8 cellular contexts compared by ENCODE assay signal in genomic region chr3:16513141-16514020, GRCh38. TPM values are rescaled to one million over a fixed set of nuclear protein-coding genes. Genes with fewer than 3 reads are reported as not detected.
DNase-seq lines count a peak whose midpoint lies in the region; ATAC-seq and TF ChIP-seq lines count a peak whose summit lies in the region.

Gene RFTN1 (minus strand): TSS chr3:16513699. CDS start chr3:16493869, 19,830 bp downstream.

- ATAC-seq in right lobe of liver (peak; percentile 28 to 52 (median 49)), HG02678 (IDR thresholded peaks at IDR 0.05; ENCODE audit: unreplicated experiment) (no peak), GM21423 (IDR thresholded peaks at IDR 0.05; ENCODE audit: unreplicated experiment) (no peak)

- no peaks in the 10 kb centered on the region for H3K9me2 ChIP-seq in MM.1S (replicated peaks; ENCODE audit: insufficient read depth, low read length)

- 0% methylated on average over 8 of the region's 92 CpGs for WGBS in right lobe of liver (ENCODE audit: insufficient coverage, low coverage, low lambda C conversion rate, missing lambda C conversion rate)

- DNase-seq in GM03348 (ENCODE audit: low spot score) (peak; percentile 87), MM.1S (peak; percentile 19), dedifferentiated amniotic fluid mesenchymal stem cell (ENCODE audit: extremely low spot score) (peak; percentile 41), right lobe of liver (peak; percentile 52 to 67 (median 65))
- DNase-seq in activated CD4-positive, alpha-beta T cell treated with anti-CD3 and anti-CD28 coated beads for 48 hours = peak; percentile 70
- peak; percentile 36 to 39 for DNase-seq in stimulated activated CD4-positive, alpha-beta T cell treated with anti-CD3 and anti-CD28 coated beads, Interleukin-4, amount 100 ng/mL, for 48 hours (ENCODE audit: low read depth in 2 of 2)

- peak within 1 kb of the TSS; percentile 69 for H3K4me3 ChIP-seq in MM.1S (ENCODE audit: low read length)
- H3K4me3 ChIP-seq in right lobe of liver = peak within 1 kb of the TSS; percentile 68 to 78 (median 75)

- H3K4me1 ChIP-seq in MM.1S (ENCODE audit: low read length) (no peaks in the 10 kb centered on the region), right lobe of liver (peaks cover 0 to 34% (median 13%) of the 10 kb centered on the region in 4 donors)

- no peaks in the 10 kb centered on the region for H4K20me1 ChIP-seq in MM.1S (ENCODE audit: insufficient read depth, low read length)

- peak; percentile 56 for TF ChIP-seq POLR2A in right lobe of liver (IDR thresholded peaks at IDR 0.05)

- peak within 1 kb of the TSS; percentile 95 for H3K4me2 ChIP-seq in MM.1S (ENCODE audit: low read depth, low read length)

- H2AFZ ChIP-seq in MM.1S (ENCODE audit: low read length) = peak within 1 kb of the TSS; percentile 77

- H3K27ac ChIP-seq in MM.1S (ENCODE audit: low read length) (no peak within 1 kb of the TSS), right lobe of liver (peak within 1 kb of the TSS; percentile 75 to 80 (median 79))

- no peaks in the 10 kb centered on the region for H3K79me2 ChIP-seq in MM.1S (ENCODE audit: low read length)

- no peaks in the 10 kb centered on the region for H3F3A ChIP-seq in MM.1S (ENCODE audit: insufficient read depth, low read length)

- H3K9ac ChIP-seq in MM.1S (ENCODE audit: low read length) = no peak within 1 kb of the TSS

- H3K9me3 ChIP-seq in MM.1S (replicated peaks; ENCODE audit: insufficient read depth, low read length) = no peaks in the 10 kb centered on the region
- H3K9me3 ChIP-seq in right lobe of liver = no peaks in the 10 kb centered on the region

- intact Hi-C loops in right lobe of liver (cut with DNase I) = no loop called here

- H3K36me3 ChIP-seq in MM.1S (replicated peaks; ENCODE audit: insufficient read depth, low read length) (no peaks in the 10 kb centered on the region), right lobe of liver (no peaks in the 10 kb centered on the region)

- TF ChIP-seq CTCF in MM.1S (IDR thresholded peaks at IDR 0.05; ENCODE audit: low read length) (no peak), right lobe of liver (IDR thresholded peaks at IDR 0.05) (no peak)

- H3K27me3 ChIP-seq in MM.1S (replicated peaks; ENCODE audit: insufficient read depth, low read length) = peaks cover 5% of the 10 kb centered on the region; the same call in 1 of the 2 replicates
- no peaks in the 10 kb centered on the region for H3K27me3 ChIP-seq in right lobe of liver

RNA-seq across cellular contexts. Expression of gene RFTN1, which starts in this region (rescaled TPM):
- total RNA-seq in right lobe of liver = 10 to 100 TPM; 15.1 to 36.0 (median 19.8) TPM

Comparison
In these comparisons a context has a peak if more than half of its experiments do, and no peak if none do; other contexts are left out.
1. DNase-seq: peak in every context shown above with its lines; median percentile 87 in GM03348; 70 in activated CD4-positive, alpha-beta T cell treated with anti-CD3 and anti-CD28 coated beads for 48 hours; 65 in right lobe of liver; 41 in dedifferentiated amniotic fluid mesenchymal stem cell; 38 in stimulated activated CD4-positive, alpha-beta T cell treated with anti-CD3 and anti-CD28 coated beads, Interleukin-4, amount 100 ng/mL, for 48 hours; 19 in MM.1S.
2. ATAC-seq: peak in right lobe of liver (4 of 4); none in HG02678 (single experiment) and GM21423 (single experiment).